In the genomic region with DNA sequence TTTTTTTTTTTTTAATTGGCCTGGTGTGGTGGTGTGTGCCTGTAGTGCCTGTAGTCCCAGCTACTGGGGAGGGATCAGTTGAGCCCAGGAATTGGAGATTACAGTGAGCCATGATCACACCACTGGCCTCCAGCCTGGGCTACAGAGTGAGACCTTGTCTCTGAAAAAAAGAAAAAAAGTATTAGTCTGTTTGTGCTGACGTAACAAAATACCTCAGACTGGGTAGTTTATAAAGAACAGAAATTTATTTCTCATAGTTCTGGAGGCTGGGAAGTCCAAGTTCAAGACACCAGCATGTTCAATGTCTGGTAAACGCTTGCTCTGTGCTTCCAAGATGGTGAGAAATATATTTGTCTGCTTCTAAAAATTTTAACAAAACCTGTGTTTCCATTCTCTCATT, we compare ENCODE assay signal across 23 cellular contexts. TPM values are rescaled to one million over a fixed set of nuclear protein-coding genes. Genes with fewer than 3 reads are reported as not detected.
DNase-seq lines count a peak whose midpoint lies in the region; ATAC-seq lines count a peak whose summit lies in the region.
"Had no signal": no experiment of that assay in that cellular context is flagged by ENCODE, and none has a peak within 500 bp of the region (broad histone marks: within the 10 kb centered on the region; RNA-seq: fewer than 3 reads in every experiment).

No MANE protein-coding gene starts in this region.

- H3K36me3 ChIP-seq in BLaER1 treated with 17β-estradiol and CSF1 and Interleukin-3, amounts not matched to agents 10 nM and 100 nM: peaks cover 0 to 68% (median 22%) of the 10 kb centered on the region in 11 experiments; a peak in 16 of 22 replicates
- H3K36me3 ChIP-seq: neutrophil had no signal

- H3K36me3 Mint-ChIP-seq in activated CD4-positive, alpha-beta T cell treated with anti-CD3 and anti-CD28 coated beads for 36 hours (ENCODE audit: low read depth): peaks cover 50% of the 10 kb centered on the region
- H3K36me3 Mint-ChIP-seq in T-cell (peaks cover 28% of the 10 kb centered on the region), immature natural killer cell (peaks cover 8 to 18% (median 11%) of the 10 kb centered on the region in 3 donors)

- peak overlapping the region in 4 of 10 experiments; percentile 2 to 34 (median 18); a peak in 5 of 20 replicates for H3K4me3 ChIP-seq in BLaER1 treated with 17β-estradiol and CSF1 and Interleukin-3, amounts not matched to agents 10 nM and 100 nM
- H3K4me3 ChIP-seq: body of pancreas, GM12878, lower lobe of right lung, psoas muscle, SK-N-MC, upper lobe of right lung had no signal

- peaks cover 9% of the 10 kb centered on the region for H3K9me3 Mint-ChIP-seq in activated CD4-positive, alpha-beta T cell treated with anti-CD3 and anti-CD28 coated beads for 36 hours (ENCODE audit: low read depth)
- no peaks in the 10 kb centered on the region for H3K9me3 Mint-ChIP-seq in T-cell
- peaks cover 0 to 2% (median 0%) of the 10 kb centered on the region in 6 donors for H3K9me3 Mint-ChIP-seq in immature natural killer cell

- H3K9me3 ChIP-seq in BLaER1 treated with 17β-estradiol and CSF1 and Interleukin-3, amounts not matched to agents 10 nM and 100 nM (replicated peaks in 1 of 11): peaks cover 25 to 41% (median 34%) of the 10 kb centered on the region in 11 experiments
- H3K9me3 ChIP-seq: body of pancreas, lower lobe of right lung, neutrophil, psoas muscle, upper lobe of right lung had no signal

- peaks cover 20 to 41% (median 26%) of the 10 kb centered on the region in 10 experiments for H3K4me1 ChIP-seq in BLaER1 treated with 17β-estradiol and CSF1 and Interleukin-3, amounts not matched to agents 10 nM and 100 nM
- H3K4me1 ChIP-seq: psoas muscle, upper lobe of right lung had no signal

- H3K27ac ChIP-seq in BLaER1 treated with 17β-estradiol and CSF1 and Interleukin-3, amounts not matched to agents 10 nM and 100 nM: peak overlapping the region in 7 of 11 experiments; percentile 49 to 74 (median 58); a peak in 11 of 22 replicates
- H3K27ac ChIP-seq: body of pancreas, epithelial cell of prostate, KMS-11, lower lobe of right lung, psoas muscle, RWPE1, SK-N-MC, upper lobe of right lung, VCaP had no signal

- peak overlapping the region in 9 of 11 experiments; percentile 74 to 87 (median 82); a peak in 19 of 22 replicates for H3K4me2 ChIP-seq in BLaER1 treated with 17β-estradiol and CSF1 and Interleukin-3, amounts not matched to agents 10 nM and 100 nM
- H3K4me2 ChIP-seq: KMS-11 had no signal

- H3K27ac Mint-ChIP-seq in activated CD4-positive, alpha-beta T cell treated with anti-CD3 and anti-CD28 coated beads for 36 hours: peak overlapping the region; percentile 88
- H3K27ac Mint-ChIP-seq in T-cell: peak overlapping the region; percentile 95 to 96
- H3K27ac Mint-ChIP-seq in immature natural killer cell: peak overlapping the region; percentile 82 to 95 (median 92)

- intact Hi-C loops in activated CD4-positive, alpha-beta T cell treated with anti-CD3 and anti-CD28 coated beads for 36 hours (cut with DNase I, micrococcal nuclease): loop anchor here in 1 of 2 experiments (2.0 kb wide), 1 partner anchor 18 kb away; no protein-coding TSS in a partner anchor

- CTCF ChIA-PET in activated CD4-positive, alpha-beta T cell treated with anti-CD3 and anti-CD28 coated beads for 36 hours (lab: Charles Lee): interaction anchor here (1.0 kb wide), 1 partner anchor 26 kb away, joined by 3 read pairs; the partner anchor contains the start of gene TRAF5
- CTCF ChIA-PET in T-cell (lab: Charles Lee): interaction anchor here in 1 of 2 donors (0.6 kb wide), 1 partner anchor 8 kb away, joined by 7 read pairs; no protein-coding TSS in a partner anchor

- no peak for ATAC-seq in activated CD4-positive, alpha-beta T cell treated with anti-CD3 and anti-CD28 coated beads for 36 hours
- no peak for ATAC-seq in T-cell (replicated peaks in 1 of 4)
- ATAC-seq in GM19452 (IDR thresholded peaks at IDR 0.05; ENCODE audit: unreplicated experiment): no peak
- no peak for ATAC-seq in HG02623 (IDR thresholded peaks at IDR 0.05; ENCODE audit: unreplicated experiment)
- ATAC-seq: psoas muscle had no signal

- H3K27me3 Mint-ChIP-seq in activated CD4-positive, alpha-beta T cell treated with anti-CD3 and anti-CD28 coated beads for 36 hours: no peaks in the 10 kb centered on the region
- H3K27me3 Mint-ChIP-seq in T-cell (no peaks in the 10 kb centered on the region), immature natural killer cell (ENCODE audit: low read depth in 3 of 3) (peaks cover 2 to 5% (median 4%) of the 10 kb centered on the region in 3 donors)

- H3K27me3 ChIP-seq in BLaER1 treated with 17β-estradiol and CSF1 and Interleukin-3, amounts not matched to agents 10 nM and 100 nM: no peaks in the 10 kb centered on the region
- H3K27me3 ChIP-seq: body of pancreas, neutrophil, upper lobe of right lung had no signal

- H3K4me1 Mint-ChIP-seq in activated CD4-positive, alpha-beta T cell treated with anti-CD3 and anti-CD28 coated beads for 36 hours: peaks cover 84% of the 10 kb centered on the region
- peaks cover 62 to 75% (median 70%) of the 10 kb centered on the region in 3 donors for H3K4me1 Mint-ChIP-seq in T-cell
- H3K4me1 Mint-ChIP-seq in immature natural killer cell: peaks cover 71 to 87% of the 10 kb centered on the region in 2 donors

- POLR2A ChIA-PET in activated CD4-positive, alpha-beta T cell treated with anti-CD3 and anti-CD28 coated beads for 36 hours (lab: Charles Lee): no interaction called here
- POLR2A ChIA-PET in T-cell (lab: Charles Lee): no interaction called here

- H3K9ac ChIP-seq in BLaER1 treated with 17β-estradiol and CSF1 and Interleukin-3, amounts not matched to agents 10 nM and 100 nM: no peak overlapping the region
- H3K9ac ChIP-seq: KMS-11 had no signal

- H4K20me1 ChIP-seq in BLaER1 treated with 17β-estradiol and CSF1 and Interleukin-3, amounts not matched to agents 10 nM and 100 nM: peaks cover 0 to 5% (median 0%) of the 10 kb centered on the region in 11 experiments; a peak in 1 of 22 replicates

- no peak for DNase-seq in activated CD4-positive, alpha-beta T cell treated with anti-CD3 and anti-CD28 coated beads for 36 hours
- no peak for DNase-seq in activated CD4-positive, alpha-beta T cell treated with anti-CD3 and anti-CD28 coated beads, Interleukin-2, amount 50 U/mL, for 1 hour
- DNase-seq in T-cell: no peak
- no peak for DNase-seq in immature natural killer cell
- no peak for DNase-seq in NCI-H1694 (lab: John Stamatoyannopoulos, UW)
- DNase-seq: 8988T, GOT3, lower lobe of right lung, MV-4-11, psoas muscle, substantia nigra, upper lobe of right lung had no signal

- H3K4me3 Mint-ChIP-seq in activated CD4-positive, alpha-beta T cell treated with anti-CD3 and anti-CD28 coated beads for 36 hours: no peak overlapping the region
- H3K4me3 Mint-ChIP-seq in T-cell (peak overlapping the region; percentile 77 to 80 (median 78)), immature natural killer cell (peak overlapping the region; percentile 81 to 93 (median 85))

RNA-seq across cellular contexts. Expression of gene TRAF5, which starts 25.8 kb away (rescaled TPM):
- 10 to 100 TPM; 28.0 to 32.2 TPM for total RNA-seq in activated CD4-positive, alpha-beta T cell treated with anti-CD3 and anti-CD28 coated beads for 36 hours
- 10 to 100 TPM; 49.5 to 64.5 (median 57.2) TPM for total RNA-seq in T-cell
- polyA plus RNA-seq in immature natural killer cell: 10 to 100 TPM; 19.6 to 37.0 (median 21.8) TPM
